In genomic region chr20:31815408-31816188, GRCh38 we compare ENCODE assay signal across 14 cellular contexts. TPM values are rescaled to one million over a fixed set of nuclear protein-coding genes. Genes with fewer than 3 reads are reported as not detected.
A peak's percentile ranks its signal among the peaks of the same experiment; 100 is the strongest.
DNase-seq lines count a peak whose midpoint lies in the region; ATAC-seq and TF ChIP-seq lines count a peak whose summit lies in the region.
"Had no signal": no experiment of that assay in that cellular context is flagged by ENCODE, and none has a peak within 500 bp of the region (broad histone marks: within the 10 kb centered on the region; RNA-seq: fewer than 3 reads in every experiment).

No MANE protein-coding gene starts in this region.

- in situ Hi-C loops in mammary epithelial cell (cut with MboI; ENCODE audit: low sequenced_read_pairs in 2 of 2): no loop called here

- no TSS peak for BruUV-seq in PC-3 (replicated peaks; lab: Mats Ljungman, UMichigan)
- BruUV-seq in mammary epithelial cell (replicated peaks; lab: Mats Ljungman, UMichigan): no TSS peak

- no peaks in the 10 kb centered on the region for H4K20me1 ChIP-seq in PC-3 (ENCODE audit: low read length)
- H4K20me1 ChIP-seq in mammary epithelial cell (ENCODE audit: insufficient read depth, low read length): no peaks in the 10 kb centered on the region

- no peaks in the 10 kb centered on the region for H3K36me3 Mint-ChIP-seq in type B pancreatic cell

- H3K79me2 ChIP-seq in PC-3 (ENCODE audit: low read length) (no peaks in the 10 kb centered on the region), mammary epithelial cell (ENCODE audit: insufficient read depth, low read length) (no peaks in the 10 kb centered on the region)

- TF ChIP-seq CTCF in right atrium auricular region (IDR thresholded peaks at IDR 0.05): no peak
- TF ChIP-seq CTCF in PC-3 (conservative IDR thresholded peaks at IDR 0.05; ENCODE audit: low read depth, low read length): no peak
- TF ChIP-seq CTCF in type B pancreatic cell (conservative IDR thresholded peaks at IDR 0.05): no peak
- no peak for TF ChIP-seq CTCF in mammary epithelial cell (conservative IDR thresholded peaks at IDR 0.05 in 1 of 2, IDR thresholded peaks at IDR 0.05 in 1 of 2; ENCODE audit: extremely low read depth in 1 of 2, insufficient read depth in 1 of 2, low read depth in 1 of 2, low read length in 2 of 2)

- intact Hi-C loops in Right ventricle myocardium inferior (cut with DNase I): loop anchor here (5.0 to 10.0 kb wide), 2 partner anchors 78 to 151 kb away; partner anchors contain the start of gene TPX2
- intact Hi-C loops in PC-3 (cut with micrococcal nuclease): no loop called here
- intact Hi-C loops in left ventricle myocardium superior (cut with micrococcal nuclease): no loop called here
- intact Hi-C loops in mammary epithelial cell (cut with micrococcal nuclease): no loop called here

- H3K9ac ChIP-seq in PC-3 (ENCODE audit: low read length) (no peak overlapping the region), mammary epithelial cell (ENCODE audit: insufficient read depth, low read length) (no peak overlapping the region)

- POLR2A ChIA-PET in PC-3 (lab: Charles Lee; ENCODE audit: unreplicated experiment): no interaction called here

- H3K36me3 ChIP-seq in right atrium auricular region (no peaks in the 10 kb centered on the region), PC-3 (ENCODE audit: low read depth, low read length) (no peaks in the 10 kb centered on the region), mammary epithelial cell (ENCODE audit: insufficient read depth, low read length) (no peaks in the 10 kb centered on the region)

- no peak overlapping the region for H3K27ac Mint-ChIP-seq in type B pancreatic cell
- H3K27ac Mint-ChIP-seq: activated B cell treated with CpG ODN at 0.5 μM for 24 hours; activated naive CD4-positive, alpha-beta T cell treated with anti-CD3 and anti-CD28 coated beads for 36 hours had no signal

- H3K4me1 Mint-ChIP-seq in type B pancreatic cell (ENCODE audit: unreplicated experiment): peaks cover 18% of the 10 kb centered on the region
- H3K4me1 Mint-ChIP-seq: activated B cell treated with CpG ODN at 0.5 μM for 24 hours had no signal

- H3K9me3 ChIP-seq in right atrium auricular region (no peaks in the 10 kb centered on the region), PC-3 (ENCODE audit: low read length) (no peaks in the 10 kb centered on the region), mammary epithelial cell (replicated peaks; ENCODE audit: insufficient read depth, low read length) (no peaks in the 10 kb centered on the region)

- CTCF ChIA-PET in PC-3 (lab: Charles Lee): no interaction called here
- CTCF ChIA-PET in mammary epithelial cell (lab: Charles Lee; ENCODE audit: low non-redundant PET): interaction anchor here (0.6 kb wide), 1 partner anchor 833 kb away, joined by 3 read pairs; no protein-coding TSS in a partner anchor

- peak overlapping the region in 1 of 2 donors; percentile 53 for H3K27ac ChIP-seq in right atrium auricular region
- H3K27ac ChIP-seq in PC-3 (ENCODE audit: low read length): no peak overlapping the region
- no peak overlapping the region for H3K27ac ChIP-seq in mammary epithelial cell (ENCODE audit: insufficient read depth, low read depth, low read length)
- H3K27ac ChIP-seq: PC-9 had no signal

- no peaks in the 10 kb centered on the region for H3K9me2 ChIP-seq in PC-3 (replicated peaks; ENCODE audit: low read length)

- peak; percentile 12 for ATAC-seq in Right ventricle myocardium inferior
- peak; percentile 18; the same call in 1 of the 2 replicates for ATAC-seq in PC-3
- ATAC-seq in left ventricle myocardium superior: peak; percentile 11
- ATAC-seq in GM21576 (IDR thresholded peaks at IDR 0.05; ENCODE audit: unreplicated experiment): no peak
- no peak for ATAC-seq in HG03432 (IDR thresholded peaks at IDR 0.05; ENCODE audit: unreplicated experiment)

- dilution Hi-C loops in mammary epithelial cell (cut with HindIII; ENCODE audit: low sequenced_read_pairs): loop anchor here (5.0 kb wide), 1 partner anchor 267 kb away; no protein-coding TSS in a partner anchor

- no peaks in the 10 kb centered on the region for H3K9me3 Mint-ChIP-seq in type B pancreatic cell
- H3K9me3 Mint-ChIP-seq: activated B cell treated with CpG ODN at 0.5 μM for 24 hours; activated naive CD4-positive, alpha-beta T cell treated with anti-CD3 and anti-CD28 coated beads for 36 hours; neural crest cell had no signal

- no peak overlapping the region for H3K4me3 Mint-ChIP-seq in type B pancreatic cell
- H3K4me3 Mint-ChIP-seq: activated B cell treated with CpG ODN at 0.5 μM for 24 hours; activated naive CD4-positive, alpha-beta T cell treated with anti-CD3 and anti-CD28 coated beads for 36 hours; neural crest cell had no signal

- H3K4me1 ChIP-seq in right atrium auricular region: peaks cover 0 to 41% of the 10 kb centered on the region in 2 donors
- H3K4me1 ChIP-seq in PC-3 (ENCODE audit: insufficient read depth, low read length): peaks cover 6% of the 10 kb centered on the region
- no peaks in the 10 kb centered on the region for H3K4me1 ChIP-seq in mammary epithelial cell (ENCODE audit: insufficient read depth, low read length)

- H2AFZ ChIP-seq in PC-3 (ENCODE audit: low read length) (no peak overlapping the region), mammary epithelial cell (ENCODE audit: low read depth, low read length) (no peak overlapping the region)
- H2AFZ ChIP-seq: PC-9 had no signal

- H3F3A ChIP-seq in PC-3 (ENCODE audit: low read length, unreplicated experiment): no peaks in the 10 kb centered on the region

- no peaks in the 10 kb centered on the region for H3K27me3 ChIP-seq in right atrium auricular region
- H3K27me3 ChIP-seq in PC-3 (ENCODE audit: low read length): no peaks in the 10 kb centered on the region
- no peaks in the 10 kb centered on the region for H3K27me3 ChIP-seq in mammary epithelial cell (ENCODE audit: insufficient read depth, low read length)

- H3K4me3 ChIP-seq in right atrium auricular region: no peak overlapping the region
- no peak overlapping the region for H3K4me3 ChIP-seq in PC-3 (ENCODE audit: low read length)
- H3K4me3 ChIP-seq in mammary epithelial cell (replicated peaks in 1 of 3; ENCODE audit: insufficient read depth in 1 of 3, low read depth in 2 of 3, low read length in 3 of 3): no peak overlapping the region
- H3K4me3 ChIP-seq: PC-9 had no signal

- WGBS in mammary epithelial cell (ENCODE audit: low coverage, missing lambda C conversion rate): 55% methylated on average over 8 of the region's 9 CpGs

- DNase-seq in Right ventricle myocardium inferior (ENCODE audit: missing footprints): no peak
- DNase-seq in right atrium auricular region (ENCODE audit: low spot score): no peak
- DNase-seq in PC-3: no peak
- DNase-seq in left ventricle myocardium superior: no peak
- DNase-seq in type B pancreatic cell (ENCODE audit: extremely low spot score, unreplicated experiment): peak; percentile 63
- DNase-seq in mammary epithelial cell: no peak
- DNase-seq: activated B cell treated with CpG ODN at 0.5 μM for 24 hours; activated naive CD4-positive, alpha-beta T cell treated with anti-CD3 and anti-CD28 coated beads for 36 hours; KBM-7; PC-9; stimulated activated CD4-positive, alpha-beta T cell treated with anti-CD3 and anti-CD28 coated beads, Interleukin-2, amount 100 ng/mL, for 48 hours had no signal

- H3K4me2 ChIP-seq in PC-3 (ENCODE audit: low read length) (no peak overlapping the region), mammary epithelial cell (ENCODE audit: insufficient read depth, low read depth, low read length) (no peak overlapping the region)
- H3K4me2 ChIP-seq: PC-9 had no signal

- peaks cover 7% of the 10 kb centered on the region for H3K27me3 Mint-ChIP-seq in type B pancreatic cell
- H3K27me3 Mint-ChIP-seq: activated B cell treated with CpG ODN at 0.5 μM for 24 hours had no signal

RNA-seq across cellular contexts. Expression of gene MYLK2, which starts 3.6 kb away (rescaled TPM):
- total RNA-seq in Right ventricle myocardium inferior (0.35 TPM), right atrium auricular region (under 1 TPM in 1 of 2 donors, not detected in 1; 0.12 TPM), PC-3 (2014; rRNA removed) (1.7 TPM in 2 replicates), left ventricle myocardium superior (0.10 TPM), type B pancreatic cell (ENCODE audit: low replicate concordance) (0.21 and 0.77 TPM in 2 replicates), mammary epithelial cell (under 1 TPM; under 0.01 to 0.24 TPM)
- polyA plus RNA-seq in mammary epithelial cell: 0.06 TPM
- not detected for polyA minus RNA-seq in mammary epithelial cell
- total RNA-seq: activated B cell treated with CpG ODN at 0.5 μM for 24 hours had no signal

RNA-seq across cellular contexts. Expression of gene FOXS1, which starts 29.8 kb away (rescaled TPM):
- total RNA-seq in Right ventricle myocardium inferior: 0.89 TPM
- total RNA-seq in right atrium auricular region: 1 to 10 TPM; 1.9 to 4.2 TPM
- total RNA-seq in PC-3 (2014; rRNA removed): not detected in 2 replicates
- total RNA-seq in left ventricle myocardium superior: 1.3 TPM
- total RNA-seq in type B pancreatic cell (ENCODE audit: low replicate concordance): 0.22 TPM in 1 of 2 replicates, not detected in the other
- under 1 TPM in 1 of 2 donors, not detected in 1; 0.17 TPM for total RNA-seq in mammary epithelial cell
- polyA plus RNA-seq in mammary epithelial cell: not detected
- polyA minus RNA-seq in mammary epithelial cell: not detected
- total RNA-seq: activated B cell treated with CpG ODN at 0.5 μM for 24 hours; activated naive CD4-positive, alpha-beta T cell treated with anti-CD3 and anti-CD28 coated beads for 36 hours; neural crest cell; PC-9 had no signal

RNA-seq across cellular contexts. Expression of gene DUSP15, which starts 54.7 kb away (rescaled TPM):
- total RNA-seq in Right ventricle myocardium inferior: 2.9 TPM
- total RNA-seq in right atrium auricular region: 10 to 100 TPM in 1 of 2 donors, 1 to 10 TPM in 1; 8.8 to 11.6 TPM
- not detected in 2 replicates for total RNA-seq in PC-3 (2014; rRNA removed)
- total RNA-seq in left ventricle myocardium superior: 4.0 TPM
- total RNA-seq in type B pancreatic cell (ENCODE audit: low replicate concordance): 3.0 and 9.1 TPM in 2 replicates
- total RNA-seq in mammary epithelial cell: under 1 TPM in 1 of 2 donors, not detected in 1; 0.67 TPM
- not detected for polyA plus RNA-seq in mammary epithelial cell
- not detected for polyA minus RNA-seq in mammary epithelial cell
- total RNA-seq: activated naive CD4-positive, alpha-beta T cell treated with anti-CD3 and anti-CD28 coated beads for 36 hours; PC-9 had no signal

RNA-seq across cellular contexts. Expression of gene TTLL9, which starts 54.8 kb away (rescaled TPM):
- total RNA-seq in Right ventricle myocardium inferior (not detected), right atrium auricular region (not detected), PC-3 (2014; rRNA removed) (not detected in 2 replicates), left ventricle myocardium superior (not detected), type B pancreatic cell (ENCODE audit: low replicate concordance) (0.17 and 3.4 TPM in 2 replicates), mammary epithelial cell (under 1 TPM; 0.17 to 0.21 TPM)
- polyA plus RNA-seq in mammary epithelial cell: 0.02 TPM
- polyA minus RNA-seq in mammary epithelial cell: not detected
- total RNA-seq: activated naive CD4-positive, alpha-beta T cell treated with anti-CD3 and anti-CD28 coated beads for 36 hours had no signal

Comparison
In these comparisons a context has a peak if more than half of its experiments do, and no peak if none do; other contexts are left out.
1. ATAC-seq: peak in Right ventricle myocardium inferior (single experiment), PC-3 (single experiment) and left ventricle myocardium superior (single experiment); none in GM21576 (single experiment) and HG03432 (single experiment).